6 cellular contexts compared by ENCODE assay signal in the genomic region with DNA sequence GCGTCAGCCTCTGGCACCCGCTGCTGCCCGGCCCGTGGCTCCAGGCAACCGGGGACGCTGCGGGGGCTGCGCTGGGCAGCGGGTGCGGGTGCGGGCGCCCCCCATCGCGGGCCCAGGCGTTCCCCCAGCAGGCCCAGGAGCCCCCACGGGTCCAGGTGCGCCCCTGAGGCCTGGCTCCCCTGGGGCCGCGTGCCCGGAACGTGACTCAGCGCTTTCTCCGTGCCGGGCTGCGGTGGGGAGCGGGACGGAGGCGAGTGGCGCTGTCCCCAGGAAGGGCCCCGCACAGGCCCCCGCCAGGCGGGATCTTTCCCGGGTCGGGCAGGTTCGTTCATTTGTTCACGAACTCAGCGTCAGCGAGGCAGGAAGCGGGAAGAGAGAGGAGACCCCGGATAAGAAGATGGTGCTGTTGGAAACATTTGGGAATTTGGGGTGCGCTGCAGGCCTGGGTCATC.
DNase-seq lines count a peak whose midpoint lies in the region; TF ChIP-seq lines count a peak whose summit lies in the region.

No MANE protein-coding gene starts in this region.

- peak; percentile 62 for DNase-seq in islet precursor cell
- DNase-seq in putamen (ENCODE audit: low spot score): no peak
- DNase-seq in GM19240 (ENCODE audit: insufficient read length, low spot score): no peak
- DNase-seq in AG08395 (ENCODE audit: low spot score): no peak

- no peak for TF ChIP-seq CTCF in C4-2B (conservative IDR thresholded peaks at IDR 0.05)
- TF ChIP-seq CTCF in VCaP (conservative IDR thresholded peaks at IDR 0.05): no peak

- peak overlapping the region; percentile 29 for H3K27ac ChIP-seq in C4-2B
- peak overlapping the region; percentile 29; the same call in 1 of the 2 replicates for H3K27ac ChIP-seq in VCaP
